24 cellular contexts compared by ENCODE assay signal in the genomic region with DNA sequence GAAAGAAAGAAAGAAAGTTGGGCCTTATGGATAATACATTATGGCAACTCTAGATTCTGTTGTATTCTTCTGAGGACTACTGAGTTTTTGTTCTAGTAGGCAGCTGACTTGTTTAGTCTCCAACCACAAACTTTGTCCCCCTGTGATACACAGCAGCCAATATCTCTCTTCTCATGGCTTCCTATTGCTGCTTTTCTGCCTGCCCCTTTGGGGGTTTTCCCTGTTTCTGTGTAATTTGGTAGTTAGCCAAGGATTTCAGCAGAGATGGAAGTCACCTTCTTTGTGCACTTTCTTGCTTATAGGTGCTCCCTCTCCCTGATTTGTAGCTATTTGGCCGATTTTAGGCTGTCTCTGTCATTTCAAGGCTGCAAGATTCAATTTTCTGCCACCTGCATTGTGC.
"Had no signal": no experiment of that assay in that cellular context is flagged by ENCODE, and none has a peak within 500 bp of the region (broad histone marks: within the 10 kb centered on the region; RNA-seq: fewer than 3 reads in every experiment).

No MANE protein-coding gene starts in this region.

- H3K27ac Mint-ChIP-seq: activated B cell treated with CpG ODN at 0.5 μM for 24 hours; activated CD4-positive, alpha-beta T cell treated with anti-CD3 and anti-CD28 coated beads for 36 hours; activated naive CD8-positive, alpha-beta T cell treated with anti-CD3 and anti-CD28 coated beads for 36 hours; activated T-cell treated with anti-CD3 and anti-CD28 coated beads, Interleukin-2, amount 50 U/mL, for 24 hours; activated T-helper 17 cell treated with anti-CD3 and anti-CD28 coated beads, Interleukin-2, amount 50 U/mL, for 72 hours; endodermal cell; memory B cell; naive thymus-derived CD4-positive, alpha-beta T cell had no signal

- FAIRE-seq: astrocyte had no signal

- H3K4me1 Mint-ChIP-seq: neural crest cell had no signal

- DNase-seq: activated B cell treated with CpG ODN at 0.5 μM for 24 hours; activated CD4-positive, alpha-beta T cell treated with anti-CD3 and anti-CD28 coated beads for 36 hours; activated CD4-positive, alpha-beta T cell treated with anti-CD3 and anti-CD28 coated beads, Interleukin-2, amount 50 U/mL, for 4 hours; activated CD8-positive, alpha-beta memory T cell treated with anti-CD3 and anti-CD28 coated beads for 24 hours; activated CD8-positive, alpha-beta memory T cell treated with anti-CD3 and anti-CD28 coated beads, Interleukin-2, amount 50 U/mL, for 4 hours; activated naive CD8-positive, alpha-beta T cell treated with anti-CD3 and anti-CD28 coated beads for 36 hours; activated T-cell treated with anti-CD3 and anti-CD28 coated beads, Interleukin-2, amount 50 U/mL, for 24 hours; endodermal cell; foreskin fibroblast; heart right ventricle; naive thymus-derived CD4-positive, alpha-beta T cell; retina; spleen; stimulated activated CD4-positive, alpha-beta T cell treated with anti-CD3 and anti-CD28 coated beads, Interleukin-4, amount 100 ng/mL, for 1 hour; stimulated activated naive CD4-positive, alpha-beta T cell; T-helper 1 cell; T1000; upper lobe of left lung had no signal

- H3K27ac ChIP-seq: coronary artery, spleen, thoracic aorta, upper lobe of left lung had no signal

- H3K27me3 Mint-ChIP-seq: activated CD4-positive, alpha-beta T cell treated with anti-CD3 and anti-CD28 coated beads for 36 hours; activated naive CD8-positive, alpha-beta T cell treated with anti-CD3 and anti-CD28 coated beads for 36 hours; activated T-cell treated with anti-CD3 and anti-CD28 coated beads, Interleukin-2, amount 50 U/mL, for 24 hours; activated T-helper 17 cell treated with anti-CD3 and anti-CD28 coated beads, Interleukin-2, amount 50 U/mL, for 72 hours had no signal

- H3K4me3 ChIP-seq: coronary artery, heart right ventricle, spleen, thoracic aorta, upper lobe of left lung had no signal

- H3K36me3 ChIP-seq: heart right ventricle, spleen, thoracic aorta, upper lobe of left lung had no signal

- H3K27me3 ChIP-seq: heart right ventricle, spleen, upper lobe of left lung had no signal

- H3K4me3 Mint-ChIP-seq: activated B cell treated with CpG ODN at 0.5 μM for 24 hours; activated CD4-positive, alpha-beta T cell treated with anti-CD3 and anti-CD28 coated beads for 36 hours; activated naive CD8-positive, alpha-beta T cell treated with anti-CD3 and anti-CD28 coated beads for 36 hours; activated T-cell treated with anti-CD3 and anti-CD28 coated beads, Interleukin-2, amount 50 U/mL, for 24 hours; activated T-helper 17 cell treated with anti-CD3 and anti-CD28 coated beads, Interleukin-2, amount 50 U/mL, for 72 hours; endodermal cell; memory B cell; naive thymus-derived CD4-positive, alpha-beta T cell; neural crest cell had no signal

- H3K36me3 Mint-ChIP-seq: memory B cell had no signal

- ATAC-seq: activated CD4-positive, alpha-beta T cell treated with anti-CD3 and anti-CD28 coated beads for 36 hours; activated T-helper 17 cell treated with anti-CD3 and anti-CD28 coated beads, Interleukin-2, amount 50 U/mL, for 72 hours; heart right ventricle; naive thymus-derived CD4-positive, alpha-beta T cell had no signal
